Comparison of ENCODE assay signal across 8 cellular contexts in genomic region chr16:53099318-53100130, GRCh38.
DNase-seq lines count a peak whose midpoint lies in the region; ATAC-seq, FAIRE-seq and TF ChIP-seq lines count a peak whose summit lies in the region.

No MANE protein-coding gene starts in this region.

- peak overlapping the region; percentile 92 for H3K27ac Mint-ChIP-seq in nephron progenitor cell

- H3K4me1 Mint-ChIP-seq in nephron progenitor cell = peaks cover 50% of the 10 kb centered on the region

- no peaks in the 10 kb centered on the region for H3K9me3 ChIP-seq in subcutaneous abdominal adipose tissue (ENCODE audit: control insufficient read depth in 5 of 5, low read length in 5 of 5)

- H3K4me1 ChIP-seq in subcutaneous abdominal adipose tissue (ENCODE audit: control insufficient read depth in 5 of 5, insufficient read depth in 5 of 5, low read length in 5 of 5) = peaks cover 13 to 66% (median 57%) of the 10 kb centered on the region in 5 donors

- TF ChIP-seq CTCF in foreskin fibroblast (IDR thresholded peaks at IDR 0.05; ENCODE audit: low read depth, low read length) (no peak), nephron progenitor cell (IDR thresholded peaks at IDR 0.05) (no peak)

- H3K36me3 ChIP-seq in subcutaneous abdominal adipose tissue (ENCODE audit: control insufficient read depth in 5 of 5, insufficient read depth in 5 of 5, low read length in 5 of 5) = no peaks in the 10 kb centered on the region

- H3K9me3 Mint-ChIP-seq in nephron progenitor cell = no peaks in the 10 kb centered on the region

- peak overlapping the region; percentile 99 for H3K27ac ChIP-seq in subcutaneous abdominal adipose tissue (ENCODE audit: low read depth, low read length)

- DNase-seq in DMS53 treated with DMSO at 0.1 percent for 48 hours (lab: John Stamatoyannopoulos, UW; ENCODE audit: unreplicated experiment) (peak; percentile 96), KG1 (lab: John Stamatoyannopoulos, UW) (peak; percentile 67), RCC 7860 (ENCODE audit: low spot score) (peak; percentile 94), activated gamma-delta T cell (lab: John Stamatoyannopoulos, UW) (peak; percentile 37), foreskin fibroblast (peak; percentile 94 to 96), nephron progenitor cell (peak; percentile 67)

- H3K27me3 Mint-ChIP-seq in nephron progenitor cell (ENCODE audit: low read depth, poor library complexity) = no peaks in the 10 kb centered on the region

- H3K27me3 ChIP-seq in subcutaneous abdominal adipose tissue (ENCODE audit: control insufficient read depth in 5 of 5, insufficient read depth in 4 of 5, low read length in 5 of 5) = no peaks in the 10 kb centered on the region

- H3K4me3 ChIP-seq in foreskin fibroblast (ENCODE audit: low read depth in 1 of 2, low read length in 2 of 2) (peak overlapping the region; percentile 38 to 42), subcutaneous abdominal adipose tissue (ENCODE audit: low read depth in 1 of 5, low read length in 5 of 5) (peak overlapping the region; percentile 51 to 75 (median 58))

- no peaks in the 10 kb centered on the region for H3K36me3 Mint-ChIP-seq in nephron progenitor cell (ENCODE audit: low read depth)

- peak overlapping the region; percentile 76 for H3K4me3 Mint-ChIP-seq in nephron progenitor cell

- FAIRE-seq in RCC 7860 (lab: Jason Lieb, UNC) = peak; percentile 80

- peak; percentile 60 for ATAC-seq in GM21737 (IDR thresholded peaks at IDR 0.05; ENCODE audit: unreplicated experiment)

- H3K9ac ChIP-seq in subcutaneous abdominal adipose tissue (ENCODE audit: low read length in 5 of 5) = peak overlapping the region; percentile 43 to 90 (median 74)

Comparison
In these comparisons a context has a peak if more than half of its experiments do, and no peak if none do; other contexts are left out.
1. Peak in every context shown above with its lines: DNase-seq, ATAC-seq, H3K4me3 ChIP-seq and H3K27ac ChIP-seq.
2. DNase-seq: peak in every context shown above with its lines; median percentile 96 in DMS53 treated with DMSO at 0.1 percent for 48 hours; 95 in foreskin fibroblast; 94 in RCC 7860; 67 in KG1; 67 in nephron progenitor cell; 37 in activated gamma-delta T cell.